15 cellular contexts compared by ENCODE assay signal in genomic region chr1:149940427-149940826, GRCh38. TPM values are rescaled to one million over a fixed set of nuclear protein-coding genes. Genes with fewer than 3 reads are reported as not detected.
DNase-seq lines count a peak whose midpoint lies in the region; ATAC-seq and TF ChIP-seq lines count a peak whose summit lies in the region.
"Had no signal": no experiment of that assay in that cellular context is flagged by ENCODE, and none has a peak within 500 bp of the region (broad histone marks: within the 10 kb centered on the region; RNA-seq: fewer than 3 reads in every experiment).

No MANE protein-coding gene starts in this region.

- no peak for ATAC-seq in IMR-90 (ENCODE audit: low read depth)
- ATAC-seq: left lobe of liver; naive thymus-derived CD8-positive, alpha-beta T cell had no signal

- POLR2A ChIA-PET in A673 (lab: Charles Lee; ENCODE audit: low non-redundant PET): no interaction called here
- POLR2A ChIA-PET in IMR-90 (lab: Charles Lee; ENCODE audit: unreplicated experiment): no interaction called here
- POLR2A ChIA-PET in Caco-2 (lab: Charles Lee): no interaction called here
- POLR2A ChIA-PET in activated CD4-positive, alpha-beta memory T cell treated with anti-CD3 and anti-CD28 coated beads for 36 hours (lab: Charles Lee): interaction anchor here (1.0 kb wide), 1 partner anchor 53 kb away, joined by 3 read pairs; a partner anchor contains a TSS

- intact Hi-C loops in A673 (cut with micrococcal nuclease; ENCODE audit: unreplicated experiment): no loop called here
- intact Hi-C loops in IMR-90 (cut with micrococcal nuclease): loop anchor here (10.0 kb wide), 1 partner anchor 844 kb away; no protein-coding TSS in a partner anchor
- intact Hi-C loops in Caco-2 (cut with micrococcal nuclease; ENCODE audit: unreplicated experiment): no loop called here
- intact Hi-C loops in activated CD4-positive, alpha-beta memory T cell treated with anti-CD3 and anti-CD28 coated beads for 36 hours (cut with micrococcal nuclease): no loop called here

- peak overlapping the region; percentile 67 for H3K27ac ChIP-seq in A673 (ENCODE audit: low read depth, low read length, poor library complexity, severe bottlenecking)
- no peak overlapping the region for H3K27ac ChIP-seq in IMR-90 (ENCODE audit: insufficient read depth, low read length)

- no peak overlapping the region for H3K56ac ChIP-seq in IMR-90 (ENCODE audit: extremely low read depth, insufficient read depth, low read length)

- no peak overlapping the region for H4K5ac ChIP-seq in IMR-90 (ENCODE audit: low read depth, low read length)

- H3K36me3 ChIP-seq in A673 (ENCODE audit: insufficient read depth, low read length, poor library complexity, severe bottlenecking) (peaks cover 8% of the 10 kb centered on the region), IMR-90 (ENCODE audit: control insufficient read depth, insufficient read depth, low read length) (peaks cover 19% of the 10 kb centered on the region), Caco-2 (ENCODE audit: control insufficient read depth, insufficient read depth, low read length) (no peaks in the 10 kb centered on the region)

- H3K4me3 Mint-ChIP-seq in brain (no peak overlapping the region), neural crest cell (peak overlapping the region; percentile 23), Caco-2 (ENCODE audit: unreplicated experiment) (no peak overlapping the region)
- H3K4me3 Mint-ChIP-seq in activated CD4-positive, alpha-beta memory T cell treated with anti-CD3 and anti-CD28 coated beads for 36 hours: no peak overlapping the region
- H3K4me3 Mint-ChIP-seq: naive thymus-derived CD8-positive, alpha-beta T cell had no signal

- TF ChIP-seq POLR2A in IMR-90 (IDR thresholded peaks at IDR 0.05; ENCODE audit: low read depth, low read length): no peak

- WGBS in IMR-90 (ENCODE audit: extremely low coverage in 2 of 2, insufficient read length in 1 of 2), 2 experiments: 100% methylated on average over 1 of the region's 3 CpGs; no CpG with 5 or more reads in 1 of the 2 experiments

- peaks cover 3 to 41% of the 10 kb centered on the region in 2 experiments for H3K79me1 ChIP-seq in IMR-90 (ENCODE audit: low read depth in 1 of 2, low read length in 2 of 2)

- H3K4me1 Mint-ChIP-seq in brain (peaks cover 60% of the 10 kb centered on the region), neural crest cell (peaks cover 45% of the 10 kb centered on the region), Caco-2 (ENCODE audit: low read depth, unreplicated experiment) (peaks cover 32% of the 10 kb centered on the region)
- H3K4me1 Mint-ChIP-seq in activated CD4-positive, alpha-beta memory T cell treated with anti-CD3 and anti-CD28 coated beads for 36 hours (ENCODE audit: low read depth): peaks cover 31% of the 10 kb centered on the region

- no peaks in the 10 kb centered on the region for H4K20me1 ChIP-seq in IMR-90 (ENCODE audit: insufficient read depth, low read length)

- no peak for TF ChIP-seq RAD21 in IMR-90 (IDR thresholded peaks at IDR 0.05; ENCODE audit: low read length)

- no peaks in the 10 kb centered on the region for H3K9me3 Mint-ChIP-seq in brain
- H3K9me3 Mint-ChIP-seq in neural crest cell: no peaks in the 10 kb centered on the region
- no peaks in the 10 kb centered on the region for H3K9me3 Mint-ChIP-seq in Caco-2 (ENCODE audit: unreplicated experiment)
- no peaks in the 10 kb centered on the region for H3K9me3 Mint-ChIP-seq in activated CD4-positive, alpha-beta memory T cell treated with anti-CD3 and anti-CD28 coated beads for 36 hours
- H3K9me3 Mint-ChIP-seq: naive thymus-derived CD8-positive, alpha-beta T cell had no signal

- dilution Hi-C loops in IMR-90 (cut with HindIII; ENCODE audit: low sequenced_read_pairs, unreplicated experiment): no loop called here

- no peaks in the 10 kb centered on the region for H3K27me3 ChIP-seq in A673 (replicated peaks; ENCODE audit: insufficient read depth, low read depth, low read length, poor library complexity)
- H3K27me3 ChIP-seq in IMR-90 (ENCODE audit: control insufficient read depth, insufficient read depth, low read length): no peaks in the 10 kb centered on the region
- no peaks in the 10 kb centered on the region for H3K27me3 ChIP-seq in Caco-2 (replicated peaks; ENCODE audit: control insufficient read depth, insufficient read depth, low read length)

- H3K14ac ChIP-seq in IMR-90 (replicated peaks; ENCODE audit: low read depth, low read length): no peak overlapping the region

- TF ChIP-seq CTCF in A673 (conservative IDR thresholded peaks at IDR 0.05; ENCODE audit: low read depth, low read length) (no peak), IMR-90 (conservative IDR thresholded peaks at IDR 0.05; ENCODE audit: low read depth, low read length) (no peak), brain (conservative IDR thresholded peaks at IDR 0.05) (no peak), neural crest cell (conservative IDR thresholded peaks at IDR 0.05) (no peak), GM20000 (IDR thresholded peaks at IDR 0.05; ENCODE audit: extremely low read depth, missing control alignments) (no peak), Caco-2 (IDR thresholded peaks at IDR 0.05; ENCODE audit: insufficient read depth in 1 of 2, low read depth in 1 of 2, low read length in 1 of 2, severe bottlenecking in 1 of 2, unreplicated experiment in 1 of 2) (no peak)

- no peak overlapping the region for H2AFZ ChIP-seq in IMR-90 (replicated peaks; ENCODE audit: low read length, poor library complexity)

- H3K18ac ChIP-seq in IMR-90 (ENCODE audit: low read depth, low read length): no peak overlapping the region

- H3K27ac Mint-ChIP-seq in brain (peak overlapping the region; percentile 9 to 99 (median 29)), neural crest cell (ENCODE audit: unreplicated experiment) (no peak overlapping the region), Caco-2 (ENCODE audit: unreplicated experiment) (no peak overlapping the region)
- no peak overlapping the region for H3K27ac Mint-ChIP-seq in activated CD4-positive, alpha-beta memory T cell treated with anti-CD3 and anti-CD28 coated beads for 36 hours

- H3K4me2 ChIP-seq in IMR-90 (ENCODE audit: low read depth, low read length): no peak overlapping the region

- H4K91ac ChIP-seq in IMR-90 (ENCODE audit: insufficient read depth, low read depth, low read length): no peak overlapping the region

- no peak overlapping the region for H4K8ac ChIP-seq in IMR-90 (ENCODE audit: low read depth in 2 of 2, low read length in 2 of 2)

- H2AK5ac ChIP-seq in IMR-90 (ENCODE audit: low read depth, low read length): peak overlapping the region; percentile 46; the same call in 1 of the 2 replicates

- H2BK20ac ChIP-seq in IMR-90 (ENCODE audit: low read depth, low read length): no peak overlapping the region

- in situ Hi-C loops in IMR-90 (cut with MboI; ENCODE audit: low sequenced_read_pairs): no loop called here

- H3K9me1 ChIP-seq in IMR-90 (ENCODE audit: insufficient read depth, low read length): peaks cover 19% of the 10 kb centered on the region

- no peak overlapping the region for H2BK5ac ChIP-seq in IMR-90 (ENCODE audit: low read depth, low read length, poor library complexity, severe bottlenecking)

- BruUV-seq in A673 (replicated peaks; lab: Mats Ljungman, UMichigan) (no TSS peak), IMR-90 (replicated peaks; lab: Mats Ljungman, UMichigan) (no TSS peak), Caco-2 (replicated peaks; lab: Mats Ljungman, UMichigan) (no TSS peak)

- DNase-seq in A673 (ENCODE audit: low spot score) (no peak), IMR-90 (no peak), neural crest cell (ENCODE audit: low read depth, low spot score) (no peak), GM20000 (ENCODE audit: low spot score) (no peak), Caco-2 (no peak), SHP77 (lab: John Stamatoyannopoulos, UW) (no peak)
- no peak for DNase-seq in activated CD4-positive, alpha-beta memory T cell treated with anti-CD3 and anti-CD28 coated beads for 36 hours
- DNase-seq: activated CD4-positive, alpha-beta T cell treated with anti-CD3 and anti-CD28 coated beads, Interleukin-2, amount 50 U/mL, for 48 hours; activated effector memory CD4-positive, alpha-beta T cell treated with Interleukin-2 at 50 U/mL for 16 hours; naive thymus-derived CD8-positive, alpha-beta T cell; NCI-H1092; NCI-H2171 treated with DMSO at 0.1 percent for 48 hours; stimulated activated CD4-positive, alpha-beta T cell treated with anti-CD3 and anti-CD28 coated beads, Interleukin-2, amount 100 ng/mL, for 24 hours had no signal

- no peak overlapping the region for H3K23ac ChIP-seq in IMR-90 (ENCODE audit: low read depth, low read length)

- no peak overlapping the region for H3K9ac ChIP-seq in IMR-90 (ENCODE audit: low read depth, low read length)

- no peak overlapping the region for H3K4ac ChIP-seq in IMR-90 (ENCODE audit: low read depth, low read length)

- H3K9me3 ChIP-seq in A673 (ENCODE audit: low read depth, low read length, poor library complexity, severe bottlenecking): no peaks in the 10 kb centered on the region
- H3K9me3 ChIP-seq in IMR-90 (ENCODE audit: control insufficient read depth, insufficient read depth, low read length): no peaks in the 10 kb centered on the region
- H3K9me3 ChIP-seq in Caco-2: no peaks in the 10 kb centered on the region

- H3K4me3 ChIP-seq in A673 (ENCODE audit: low read depth, low read length, poor library complexity, severe bottlenecking) (no peak overlapping the region), IMR-90 (ENCODE audit: insufficient read depth, low read depth, low read length) (no peak overlapping the region), Caco-2 (ENCODE audit: low read depth, low read length) (no peak overlapping the region)

- CTCF ChIA-PET in A673 (lab: Charles Lee): no interaction called here
- CTCF ChIA-PET in IMR-90 (lab: Yijun Ruan, JAX): interaction anchor here (0.5 to 0.8 kb wide), 4 partner anchors 11 to 1108 kb away, joined by 3 read pairs; no protein-coding TSS in a partner anchor
- CTCF ChIA-PET in Caco-2 (lab: Charles Lee): interaction anchor here (0.6 kb wide), 1 partner anchor 42 kb away, joined by 3 read pairs; no protein-coding TSS in a partner anchor
- CTCF ChIA-PET in activated CD4-positive, alpha-beta memory T cell treated with anti-CD3 and anti-CD28 coated beads for 36 hours (lab: Charles Lee): interaction anchor here (0.6 kb wide), 1 partner anchor 247 kb away, joined by 3 read pairs; no protein-coding TSS in a partner anchor

- no peak overlapping the region for H2AK9ac ChIP-seq in IMR-90 (replicated peaks; ENCODE audit: low read depth, low read length, poor library complexity)

- H3K27me3 Mint-ChIP-seq in brain (peaks cover 8% of the 10 kb centered on the region), neural crest cell (ENCODE audit: low read depth) (no peaks in the 10 kb centered on the region), Caco-2 (ENCODE audit: insufficient read depth, unreplicated experiment) (no peaks in the 10 kb centered on the region)
- H3K27me3 Mint-ChIP-seq in activated CD4-positive, alpha-beta memory T cell treated with anti-CD3 and anti-CD28 coated beads for 36 hours: no peaks in the 10 kb centered on the region
- H3K27me3 Mint-ChIP-seq: naive thymus-derived CD8-positive, alpha-beta T cell had no signal

- H3K36me3 Mint-ChIP-seq in brain (peaks cover 12% of the 10 kb centered on the region), neural crest cell (ENCODE audit: low read depth) (peaks cover 3% of the 10 kb centered on the region), Caco-2 (ENCODE audit: insufficient read depth, unreplicated experiment) (peaks cover 32% of the 10 kb centered on the region)
- peaks cover 12% of the 10 kb centered on the region for H3K36me3 Mint-ChIP-seq in activated CD4-positive, alpha-beta memory T cell treated with anti-CD3 and anti-CD28 coated beads for 36 hours

- no peak overlapping the region for H2BK120ac ChIP-seq in IMR-90 (ENCODE audit: low read depth, low read length)

- H3K4me1 ChIP-seq in A673 (ENCODE audit: insufficient read depth, low read length, poor library complexity, severe bottlenecking) (peaks cover 25% of the 10 kb centered on the region), IMR-90 (ENCODE audit: control insufficient read depth, insufficient read depth, low read length) (peaks cover 11% of the 10 kb centered on the region), Caco-2 (peaks cover 37% of the 10 kb centered on the region)

- H2BK15ac ChIP-seq in IMR-90 (ENCODE audit: low read depth, low read length): no peak overlapping the region; the same call in 2 of the 3 replicates

RNA-seq across cellular contexts. Expression of gene MTMR11, which starts 3.7 kb away (rescaled TPM):
- total RNA-seq in A673 (2021): 5.6 and 6.5 TPM in 2 replicates
- total RNA-seq in IMR-90 (2012; rRNA removed): 1.7 and 2.0 TPM in 2 replicates
- 14.3 and 14.6 TPM in 2 replicates for polyA plus RNA-seq in IMR-90 (2012; rRNA removed)
- 4.5 and 6.0 TPM in 2 replicates for polyA plus RNA-seq in IMR-90 (2012; cell fraction: cytosol; rRNA removed)
- polyA plus RNA-seq in IMR-90 (2012; cell fraction: nucleus; rRNA removed; ENCODE audit: low replicate concordance): 64.8 and 76.3 TPM in 2 replicates
- polyA plus RNA-seq in brain (ENCODE audit: insufficient read depth, low read depth, low replicate concordance): 2.5 TPM
- total RNA-seq in neural crest cell: 4.5 and 6.3 TPM in 2 replicates
- total RNA-seq in Caco-2 (2022): 2.2 and 2.3 TPM in 2 replicates
- 1 to 10 TPM; 1.7 to 2.2 TPM for total RNA-seq in activated CD4-positive, alpha-beta memory T cell treated with anti-CD3 and anti-CD28 coated beads for 36 hours

RNA-seq across cellular contexts. Expression of gene SF3B4, which starts 12.8 kb away (rescaled TPM):
- total RNA-seq in A673 (2021) (124 and 137 TPM in 2 replicates), IMR-90 (2012; rRNA removed) (6.6 and 11.4 TPM in 2 replicates), neural crest cell (90.9 and 95.3 TPM in 2 replicates), Caco-2 (2022) (103 and 104 TPM in 2 replicates)
- polyA plus RNA-seq in IMR-90 (2012; rRNA removed) (62.6 and 64.4 TPM in 2 replicates), brain (ENCODE audit: insufficient read depth, low read depth, low replicate concordance) (109 TPM)
- polyA plus RNA-seq in IMR-90 (2012; cell fraction: cytosol; rRNA removed): 29.9 and 58.3 TPM in 2 replicates
- 49.8 and 67.0 TPM in 2 replicates for polyA plus RNA-seq in IMR-90 (2012; cell fraction: nucleus; rRNA removed; ENCODE audit: low replicate concordance)
- 10 to 100 TPM; 72.7 to 75.7 TPM for total RNA-seq in activated CD4-positive, alpha-beta memory T cell treated with anti-CD3 and anti-CD28 coated beads for 36 hours

RNA-seq across cellular contexts. Expression of gene SV2A, which starts 22.8 kb away (rescaled TPM):
- total RNA-seq in A673 (2021) (33.1 and 35.4 TPM in 2 replicates), IMR-90 (2012; rRNA removed) (15.4 and 16.4 TPM in 2 replicates), neural crest cell (48.4 and 49.5 TPM in 2 replicates), Caco-2 (2022) (4.7 TPM in 2 replicates)
- polyA plus RNA-seq in IMR-90 (2012; rRNA removed) (18.1 and 19.6 TPM in 2 replicates), brain (ENCODE audit: insufficient read depth, low read depth, low replicate concordance) (112 TPM)
- polyA plus RNA-seq in IMR-90 (2012; cell fraction: cytosol; rRNA removed): 14.5 and 15.6 TPM in 2 replicates
- 22.0 and 25.1 TPM in 2 replicates for polyA plus RNA-seq in IMR-90 (2012; cell fraction: nucleus; rRNA removed; ENCODE audit: low replicate concordance)
- total RNA-seq in activated CD4-positive, alpha-beta memory T cell treated with anti-CD3 and anti-CD28 coated beads for 36 hours: 1 to 10 TPM; 9.6 to 9.8 TPM

RNA-seq across cellular contexts. Expression of gene BOLA1, which starts 41.1 kb away (rescaled TPM):
- total RNA-seq in A673 (2021): 15.7 and 18.8 TPM in 2 replicates
- 3.4 and 4.4 TPM in 2 replicates for total RNA-seq in IMR-90 (2012; rRNA removed)
- polyA plus RNA-seq in IMR-90 (2012; rRNA removed): 12.6 and 14.2 TPM in 2 replicates
- polyA plus RNA-seq in IMR-90 (2012; cell fraction: cytosol; rRNA removed): 19.5 and 20.0 TPM in 2 replicates
- 14.7 and 18.9 TPM in 2 replicates for polyA plus RNA-seq in IMR-90 (2012; cell fraction: nucleus; rRNA removed; ENCODE audit: low replicate concordance)
- 39.0 TPM for polyA plus RNA-seq in brain (ENCODE audit: insufficient read depth, low read depth, low replicate concordance)
- total RNA-seq in neural crest cell: 10.1 TPM in 2 replicates
- 22.7 and 22.9 TPM in 2 replicates for total RNA-seq in Caco-2 (2022)
- total RNA-seq in activated CD4-positive, alpha-beta memory T cell treated with anti-CD3 and anti-CD28 coated beads for 36 hours: 10 to 100 TPM; 27.9 to 29.6 TPM

Comparison
In these comparisons a context has a peak if more than half of its experiments do, and no peak if none do; other contexts are left out.
1. H3K27ac Mint-ChIP-seq: peak in brain (5 of 5); none in neural crest cell (single experiment), Caco-2 (single experiment) and activated CD4-positive, alpha-beta memory T cell treated with anti-CD3 and anti-CD28 coated beads for 36 hours (single experiment).